Comparison of ENCODE assay signal across 1 cellular context in genomic region chr3:40452876-40453730, GRCh38.
A peak's percentile ranks its signal among the peaks of the same experiment; 100 is the strongest.
TF ChIP-seq lines count a peak whose summit lies in the region.

No MANE protein-coding gene starts in this region.

TF ChIP-seq in K562, 482 proteins besides CTCF, POLR2A, EP300 and RAD21 (continued from another document and continues in another):
- TF ChIP-seq MLLT1 (IDR thresholded peaks at IDR 0.05) (peak; percentile 28 to 83; a peak in 2 of 4 replicates), NONO (IDR thresholded peaks at IDR 0.05; ENCODE audit: low read depth in 2 of 2, low read length in 1 of 2) (peak in 1 of 2 experiments; percentile 24; a peak in 1 of 4 replicates), PHB2 (IDR thresholded peaks at IDR 0.05; ENCODE audit: low read depth) (0 out of 2 replicates have a peak, but pooled peaks have one; percentile 25), ZSCAN32 (CRISPR knock-in tag; IDR thresholded peaks at IDR 0.05) (0 out of 2 replicates have a peak, but pooled peaks have one; percentile 9), AFF4 (CRISPR knock-in tag; IDR thresholded peaks at IDR 0.05) (peak; percentile 95), ATF3 (IDR thresholded peaks at IDR 0.05) (peak; percentile 100), ATF3 (CRISPR knock-in tag; conservative IDR thresholded peaks at IDR 0.05) (peak; percentile 95), ZNF511 (CRISPR knock-in tag; IDR thresholded peaks at IDR 0.05) (peak; percentile 88), HDAC1 (IDR thresholded peaks at IDR 0.05) (peak in 1 of 2 experiments; percentile 79; a peak in 2 of 4 replicates), KAT7 (CRISPR knock-in tag; IDR thresholded peaks at IDR 0.05; ENCODE audit: borderline replicate concordance) (peak; percentile 78; the same call in 1 of the 2 replicates), PTBP1 (IDR thresholded peaks at IDR 0.05; ENCODE audit: low read depth, low read length) (no peak), ESRRB (CRISPR knock-in tag; IDR thresholded peaks at IDR 0.05; ENCODE audit: borderline replicate concordance) (no peak), NFE2 (IDR thresholded peaks at IDR 0.05; ENCODE audit: low read depth) (0 out of 2 replicates have a peak, but pooled peaks have one; percentile 29), ELF2 (CRISPR knock-in tag; IDR thresholded peaks at IDR 0.05) (no peak), POU5F1 (IDR thresholded peaks at IDR 0.05; ENCODE audit: borderline replicate concordance, low read depth, low read length, partially characterized antibody) (no peak), SMARCA4 (IDR thresholded peaks at IDR 0.05) (no peak; the same call in 1 of the 2 replicates), KLF6 (CRISPR knock-in tag; IDR thresholded peaks at IDR 0.05; ENCODE audit: borderline replicate concordance) (peak; percentile 77; the same call in 1 of the 2 replicates), ZNF75A (CRISPR knock-in tag; IDR thresholded peaks at IDR 0.05) (peak; percentile 61; the same call in 1 of the 2 replicates), VEZF1 (CRISPR knock-in tag; IDR thresholded peaks at IDR 0.05) (peak; percentile 58; the same call in 1 of the 2 replicates), CTBP1 (IDR thresholded peaks at IDR 0.05; ENCODE audit: borderline replicate concordance) (peak; percentile 85), ZNF384 (IDR thresholded peaks at IDR 0.05; ENCODE audit: low read depth, low read length) (no peak), RBM17 (IDR thresholded peaks at IDR 0.05; ENCODE audit: borderline replicate concordance, low read depth, low read length) (no peak), FUS (optimal IDR thresholded peaks at IDR 0.05; ENCODE audit: low read depth, low read length) (no peak), FOS (IDR thresholded peaks at IDR 0.05; ENCODE audit: extremely low read depth, insufficient read length) (peak; percentile 76), EHMT2 (IDR thresholded peaks at IDR 0.05) (peak; percentile 70; the same call in 1 of the 2 replicates), SMAD4 (CRISPR knock-in tag; conservative IDR thresholded peaks at IDR 0.05) (no peak; the same call in none of the 2 replicates), HNRNPLL (IDR thresholded peaks at IDR 0.05; ENCODE audit: low read depth, low read length, poor library complexity, severe bottlenecking) (peak; percentile 53), CLOCK (CRISPR knock-in tag; IDR thresholded peaks at IDR 0.05; ENCODE audit: borderline replicate concordance) (0 out of 2 replicates have a peak, but pooled peaks have one; percentile 13), CREB5 (CRISPR knock-in tag; IDR thresholded peaks at IDR 0.05) (no peak), TAF7 (tag; IDR thresholded peaks at IDR 0.05) (peak; percentile 93), DIDO1 (tag; IDR thresholded peaks at IDR 0.05; ENCODE audit: low read depth) (0 out of 2 replicates have a peak, but pooled peaks have one; percentile 44)
- TF ChIP-seq, protein P1, sequence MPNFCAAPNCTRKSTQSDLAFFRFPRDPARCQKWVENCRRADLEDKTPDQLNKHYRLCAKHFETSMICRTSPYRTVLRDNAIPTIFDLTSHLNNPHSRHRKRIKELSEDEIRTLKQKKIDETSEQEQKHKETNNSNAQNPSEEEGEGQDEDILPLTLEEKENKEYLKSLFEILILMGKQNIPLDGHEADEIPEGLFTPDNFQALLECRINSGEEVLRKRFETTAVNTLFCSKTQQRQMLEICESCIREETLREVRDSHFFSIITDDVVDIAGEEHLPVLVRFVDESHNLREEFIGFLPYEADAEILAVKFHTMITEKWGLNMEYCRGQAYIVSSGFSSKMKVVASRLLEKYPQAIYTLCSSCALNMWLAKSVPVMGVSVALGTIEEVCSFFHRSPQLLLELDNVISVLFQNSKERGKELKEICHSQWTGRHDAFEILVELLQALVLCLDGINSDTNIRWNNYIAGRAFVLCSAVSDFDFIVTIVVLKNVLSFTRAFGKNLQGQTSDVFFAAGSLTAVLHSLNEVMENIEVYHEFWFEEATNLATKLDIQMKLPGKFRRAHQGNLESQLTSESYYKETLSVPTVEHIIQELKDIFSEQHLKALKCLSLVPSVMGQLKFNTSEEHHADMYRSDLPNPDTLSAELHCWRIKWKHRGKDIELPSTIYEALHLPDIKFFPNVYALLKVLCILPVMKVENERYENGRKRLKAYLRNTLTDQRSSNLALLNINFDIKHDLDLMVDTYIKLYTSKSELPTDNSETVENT (CRISPR knock-in tag; IDR thresholded peaks at IDR 0.05), result peak; percentile 89
- TF ChIP-seq, protein P2, sequence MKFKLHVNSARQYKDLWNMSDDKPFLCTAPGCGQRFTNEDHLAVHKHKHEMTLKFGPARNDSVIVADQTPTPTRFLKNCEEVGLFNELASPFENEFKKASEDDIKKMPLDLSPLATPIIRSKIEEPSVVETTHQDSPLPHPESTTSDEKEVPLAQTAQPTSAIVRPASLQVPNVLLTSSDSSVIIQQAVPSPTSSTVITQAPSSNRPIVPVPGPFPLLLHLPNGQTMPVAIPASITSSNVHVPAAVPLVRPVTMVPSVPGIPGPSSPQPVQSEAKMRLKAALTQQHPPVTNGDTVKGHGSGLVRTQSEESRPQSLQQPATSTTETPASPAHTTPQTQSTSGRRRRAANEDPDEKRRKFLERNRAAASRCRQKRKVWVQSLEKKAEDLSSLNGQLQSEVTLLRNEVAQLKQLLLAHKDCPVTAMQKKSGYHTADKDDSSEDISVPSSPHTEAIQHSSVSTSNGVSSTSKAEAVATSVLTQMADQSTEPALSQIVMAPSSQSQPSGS (CRISPR knock-in tag; IDR thresholded peaks at IDR 0.05), result peak; percentile 87; the same call in 1 of the 2 replicates
- TF ChIP-seq, protein P3, sequence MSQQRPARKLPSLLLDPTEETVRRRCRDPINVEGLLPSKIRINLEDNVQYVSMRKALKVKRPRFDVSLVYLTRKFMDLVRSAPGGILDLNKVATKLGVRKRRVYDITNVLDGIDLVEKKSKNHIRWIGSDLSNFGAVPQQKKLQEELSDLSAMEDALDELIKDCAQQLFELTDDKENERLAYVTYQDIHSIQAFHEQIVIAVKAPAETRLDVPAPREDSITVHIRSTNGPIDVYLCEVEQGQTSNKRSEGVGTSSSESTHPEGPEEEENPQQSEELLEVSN (IDR thresholded peaks at IDR 0.05; ENCODE audit: borderline replicate concordance in 1 of 2, extremely low read depth in 1 of 2, insufficient read depth in 1 of 2, insufficient read length in 1 of 2, low read depth in 1 of 2, low read length in 1 of 2, poor library complexity in 1 of 2, severe bottlenecking in 1 of 2), result peak in 1 of 2 experiments; percentile 91
- TF ChIP-seq, protein P4, sequence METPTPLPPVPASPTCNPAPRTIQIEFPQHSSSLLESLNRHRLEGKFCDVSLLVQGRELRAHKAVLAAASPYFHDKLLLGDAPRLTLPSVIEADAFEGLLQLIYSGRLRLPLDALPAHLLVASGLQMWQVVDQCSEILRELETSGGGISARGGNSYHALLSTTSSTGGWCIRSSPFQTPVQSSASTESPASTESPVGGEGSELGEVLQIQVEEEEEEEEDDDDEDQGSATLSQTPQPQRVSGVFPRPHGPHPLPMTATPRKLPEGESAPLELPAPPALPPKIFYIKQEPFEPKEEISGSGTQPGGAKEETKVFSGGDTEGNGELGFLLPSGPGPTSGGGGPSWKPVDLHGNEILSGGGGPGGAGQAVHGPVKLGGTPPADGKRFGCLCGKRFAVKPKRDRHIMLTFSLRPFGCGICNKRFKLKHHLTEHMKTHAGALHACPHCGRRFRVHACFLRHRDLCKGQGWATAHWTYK (CRISPR knock-in tag; IDR thresholded peaks at IDR 0.05), result peak; percentile 79
- TF ChIP-seq, protein P5, sequence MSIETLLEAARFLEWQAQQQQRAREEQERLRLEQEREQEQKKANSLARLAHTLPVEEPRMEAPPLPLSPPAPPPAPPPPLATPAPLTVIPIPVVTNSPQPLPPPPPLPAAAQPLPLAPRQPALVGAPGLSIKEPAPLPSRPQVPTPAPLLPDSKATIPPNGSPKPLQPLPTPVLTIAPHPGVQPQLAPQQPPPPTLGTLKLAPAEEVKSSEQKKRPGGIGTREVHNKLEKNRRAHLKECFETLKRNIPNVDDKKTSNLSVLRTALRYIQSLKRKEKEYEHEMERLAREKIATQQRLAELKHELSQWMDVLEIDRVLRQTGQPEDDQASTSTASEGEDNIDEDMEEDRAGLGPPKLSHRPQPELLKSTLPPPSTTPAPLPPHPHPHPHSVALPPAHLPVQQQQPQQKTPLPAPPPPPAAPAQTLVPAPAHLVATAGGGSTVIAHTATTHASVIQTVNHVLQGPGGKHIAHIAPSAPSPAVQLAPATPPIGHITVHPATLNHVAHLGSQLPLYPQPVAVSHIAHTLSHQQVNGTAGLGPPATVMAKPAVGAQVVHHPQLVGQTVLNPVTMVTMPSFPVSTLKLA (conservative IDR thresholded peaks at IDR 0.05), result peak; percentile 92 to 95
